ENCODE assay signal across 21 cellular contexts in the genomic region with DNA sequence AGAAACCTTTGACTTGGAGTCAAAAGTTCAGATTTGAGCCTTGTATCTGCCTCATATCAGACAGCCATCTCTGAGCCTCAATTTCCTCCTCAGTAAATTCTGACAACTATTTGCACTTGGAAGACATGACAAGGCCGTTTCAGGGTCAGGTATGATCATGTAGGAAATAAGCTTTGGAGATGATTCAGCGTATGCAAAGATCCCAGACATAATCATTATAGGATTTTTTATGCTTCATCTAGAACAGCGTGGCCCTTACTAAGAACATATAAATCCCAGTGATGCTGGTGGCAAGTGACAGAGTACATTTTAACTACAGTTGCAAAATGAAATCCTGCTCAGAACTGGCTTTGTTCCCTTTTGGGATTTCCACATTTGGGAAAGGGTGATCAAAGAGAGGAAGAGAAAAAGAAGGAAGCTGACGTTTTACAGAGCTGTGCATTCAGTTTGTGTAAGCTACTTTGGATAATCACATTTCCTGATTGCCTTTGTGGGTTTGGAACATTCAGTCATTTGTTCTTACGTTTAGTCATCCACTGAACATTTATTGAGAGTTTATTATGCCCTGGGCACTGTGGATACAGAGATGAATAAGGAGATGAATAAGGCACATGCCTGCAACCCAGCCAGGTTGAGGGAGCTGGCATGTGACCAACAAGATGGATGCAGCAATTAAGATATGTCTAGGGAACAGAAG.
A peak's percentile ranks its signal among the peaks of the same experiment; 100 is the strongest.
DNase-seq lines count a peak whose midpoint lies in the region; ATAC-seq and TF ChIP-seq lines count a peak whose summit lies in the region.
"Had no signal": no experiment of that assay in that cellular context is flagged by ENCODE, and none has a peak within 500 bp of the region (broad histone marks: within the 10 kb centered on the region; RNA-seq: fewer than 3 reads in every experiment).

No MANE protein-coding gene starts in this region.

- intact Hi-C loops in A673 (cut with micrococcal nuclease; ENCODE audit: unreplicated experiment) = no loop called here
- intact Hi-C loops in CD8-positive, alpha-beta T cell (cut with DNase I, micrococcal nuclease) = no loop called here

- H3K4me3 Mint-ChIP-seq in CD8-positive, alpha-beta T cell = no peak overlapping the region
- H3K4me3 Mint-ChIP-seq: B cell; immature natural killer cell; T-helper 1 cell treated with Interleukin-12 subunit alpha and Interleukin-12 subunit beta and Interleukin-4 antibody, amounts not matched to agents 30 μg/mL and 1 μg/mL, for 36 hours had no signal

- no peak for TF ChIP-seq CTCF in A673 (conservative IDR thresholded peaks at IDR 0.05; ENCODE audit: low read depth, low read length)
- TF ChIP-seq CTCF in fibroblast of villous mesenchyme (IDR thresholded peaks at IDR 0.05; ENCODE audit: insufficient read depth, low read depth, low read length) = no peak
- no peak for TF ChIP-seq CTCF in CD8-positive, alpha-beta T cell (IDR thresholded peaks at IDR 0.05)

- no peak overlapping the region for H3K9ac ChIP-seq in adipocyte (ENCODE audit: low read length)

- H3K4me1 Mint-ChIP-seq in CD8-positive, alpha-beta T cell (ENCODE audit: low read depth) = no peaks in the 10 kb centered on the region
- H3K4me1 Mint-ChIP-seq: B cell, immature natural killer cell had no signal

- POLR2A ChIA-PET in A673 (lab: Charles Lee; ENCODE audit: low non-redundant PET) = no interaction called here
- POLR2A ChIA-PET in CD8-positive, alpha-beta T cell (lab: Charles Lee) = no interaction called here

- in situ Hi-C loops in KBM-7 (cut with MboI; ENCODE audit: low pct_unique_long_range_greater_than_20kb, low sequenced_read_pairs) = no loop called here

- peak; percentile 27 for DNase-seq in A673 (ENCODE audit: low spot score)
- DNase-seq in KBM-7 = peak; percentile 0
- peak; percentile 12 for DNase-seq in adipocyte (ENCODE audit: low read depth)
- DNase-seq in fibroblast of villous mesenchyme (ENCODE audit: low read depth) = peak; percentile 21
- DNase-seq in CD8-positive, alpha-beta T cell = no peak
- DNase-seq: 8988T; activated naive CD4-positive, alpha-beta T cell; immature natural killer cell; NCI-H1436; NCI-H2171; SJCRH30; WERI-Rb-1 had no signal

- H3K27ac ChIP-seq in A673 (ENCODE audit: low read depth, low read length, poor library complexity, severe bottlenecking) = no peak overlapping the region
- H3K27ac ChIP-seq in CD8-positive, alpha-beta T cell (ENCODE audit: low read depth, low read length) = no peak overlapping the region
- H3K27ac ChIP-seq: SJCRH30, suprapubic skin, vagina, WERI-Rb-1 had no signal

- H3K27ac Mint-ChIP-seq in CD8-positive, alpha-beta T cell = no peak overlapping the region
- H3K27ac Mint-ChIP-seq: B cell; immature natural killer cell; T-helper 1 cell treated with Interleukin-12 subunit alpha and Interleukin-12 subunit beta and Interleukin-4 antibody, amounts not matched to agents 30 μg/mL and 1 μg/mL, for 36 hours had no signal

- H3K27me3 Mint-ChIP-seq in CD8-positive, alpha-beta T cell (ENCODE audit: low read depth) = peaks cover 5% of the 10 kb centered on the region

- H3K27me3 ChIP-seq in A673 (replicated peaks; ENCODE audit: insufficient read depth, low read depth, low read length, poor library complexity) (peaks cover 14% of the 10 kb centered on the region), adipocyte (replicated peaks; ENCODE audit: control insufficient read depth, insufficient read depth, low read length) (peaks cover 33% of the 10 kb centered on the region)
- H3K27me3 ChIP-seq in CD8-positive, alpha-beta T cell (ENCODE audit: insufficient read depth, low read length) = no peaks in the 10 kb centered on the region
- H3K27me3 ChIP-seq: SJCRH30, suprapubic skin, vagina had no signal

- H3K36me3 ChIP-seq in A673 (ENCODE audit: insufficient read depth, low read length, poor library complexity, severe bottlenecking) (no peaks in the 10 kb centered on the region), adipocyte (ENCODE audit: control insufficient read depth, insufficient read depth, low read length, severe bottlenecking) (no peaks in the 10 kb centered on the region)
- H3K36me3 ChIP-seq in CD8-positive, alpha-beta T cell (ENCODE audit: insufficient read depth, low read length) = no peaks in the 10 kb centered on the region
- H3K36me3 ChIP-seq: HAP-1, SJCRH30, suprapubic skin, vagina, WERI-Rb-1 had no signal

- CTCF ChIA-PET in A673 (lab: Charles Lee) = no interaction called here
- CTCF ChIA-PET in CD8-positive, alpha-beta T cell (lab: Charles Lee) = no interaction called here

- ATAC-seq in HG03432 (IDR thresholded peaks at IDR 0.05; ENCODE audit: unreplicated experiment) (no peak), HG03025 (IDR thresholded peaks at IDR 0.05; ENCODE audit: low FRiP score, unreplicated experiment) (no peak), HG03457 (IDR thresholded peaks at IDR 0.05; ENCODE audit: unreplicated experiment) (no peak)
- ATAC-seq in CD8-positive, alpha-beta T cell = no peak

- no peaks in the 10 kb centered on the region for H3K9me3 Mint-ChIP-seq in CD8-positive, alpha-beta T cell
- H3K9me3 Mint-ChIP-seq: immature natural killer cell; T-helper 1 cell treated with Interleukin-12 subunit alpha and Interleukin-12 subunit beta and Interleukin-4 antibody, amounts not matched to agents 30 μg/mL and 1 μg/mL, for 36 hours had no signal

- H3K4me3 ChIP-seq in A673 (ENCODE audit: low read depth, low read length, poor library complexity, severe bottlenecking) (no peak overlapping the region), adipocyte (ENCODE audit: low read length) (no peak overlapping the region), fibroblast of villous mesenchyme (ENCODE audit: low read depth, low read length) (no peak overlapping the region)
- H3K4me3 ChIP-seq in CD8-positive, alpha-beta T cell (ENCODE audit: low read depth, low read length) = no peak overlapping the region
- H3K4me3 ChIP-seq: HAP-1, lung, SJCRH30, suprapubic skin, vagina had no signal

- BruUV-seq in A673 (replicated peaks; lab: Mats Ljungman, UMichigan) = no TSS peak

- no peaks in the 10 kb centered on the region for H3K4me1 ChIP-seq in A673 (ENCODE audit: insufficient read depth, low read length, poor library complexity, severe bottlenecking)
- H3K4me1 ChIP-seq in adipocyte (ENCODE audit: control insufficient read depth, insufficient read depth, low read length) = peaks cover 9% of the 10 kb centered on the region
- no peaks in the 10 kb centered on the region for H3K4me1 ChIP-seq in CD8-positive, alpha-beta T cell (ENCODE audit: insufficient read depth, low read length)
- H3K4me1 ChIP-seq: HAP-1, SJCRH30, suprapubic skin, vagina had no signal

- no peaks in the 10 kb centered on the region for H3K36me3 Mint-ChIP-seq in CD8-positive, alpha-beta T cell
- H3K36me3 Mint-ChIP-seq: immature natural killer cell had no signal

- H3K9me3 ChIP-seq in A673 (ENCODE audit: low read depth, low read length, poor library complexity, severe bottlenecking) (no peaks in the 10 kb centered on the region), adipocyte (ENCODE audit: control insufficient read depth, low read length) (peaks cover 5% of the 10 kb centered on the region)
- no peaks in the 10 kb centered on the region for H3K9me3 ChIP-seq in CD8-positive, alpha-beta T cell (ENCODE audit: low read length)
- H3K9me3 ChIP-seq: HAP-1, SJCRH30, suprapubic skin, vagina had no signal

Comparison
In these comparisons a context has a peak if more than half of its experiments do, and no peak if none do; other contexts are left out.
1. DNase-seq: peak in A673 (single experiment), KBM-7 (single experiment), adipocyte (single experiment) and fibroblast of villous mesenchyme (single experiment); none in CD8-positive, alpha-beta T cell (0 of 7).